In genomic region chr15:72313448-72313840, GRCh38 we compare ENCODE assay signal across 26 cellular contexts. TPM values are rescaled to one million over a fixed set of nuclear protein-coding genes. Genes with fewer than 3 reads are reported as not detected.
"Had no signal": no experiment of that assay in that cellular context is flagged by ENCODE, and none has a peak within 500 bp of the region (broad histone marks: within the 10 kb centered on the region; RNA-seq: fewer than 3 reads in every experiment).

No MANE protein-coding gene starts in this region.

- ATAC-seq: mucosa of descending colon; natural killer cell treated with Interleukin-12 subunit alpha and Interleukin-12 subunit beta and Interleukin-15 and Interleukin-18, amount 100 ng/mL, for 72 hours had no signal

- H3K36me3 ChIP-seq: gastroesophageal sphincter, heart right ventricle, left lung, neutrophil, prostate gland, suprapubic skin, thyroid gland had no signal

- H3K9me3 ChIP-seq: gastroesophageal sphincter, heart right ventricle, left lung, mucosa of descending colon, neutrophil, prostate gland, suprapubic skin, thyroid gland had no signal

- DNase-seq: dorsolateral prefrontal cortex; effector CD8-positive, alpha-beta T cell; endodermal cell; foreskin keratinocyte; heart right ventricle; hippocampal formation; left cardiac atrium; left lung; mesenchymal stem cell; mucosa of descending colon; naive B cell; right cardiac atrium; stimulated activated CD4-positive, alpha-beta T cell treated with anti-CD3 and anti-CD28 coated beads, Interleukin-1b, Interleukin-23, amount 100 ng/mL, for 48 hours; stimulated activated CD4-positive, alpha-beta T cell treated with anti-CD3 and anti-CD28 coated beads, Interleukin-4, amount 100 ng/mL, for 1 hour; stimulated activated CD8-positive, alpha-beta memory T cell treated with anti-CD3 and anti-CD28 coated beads, Interleukin-4, amount 100 ng/mL, for 48 hours; stimulated activated naive CD8-positive, alpha-beta T cell treated with anti-CD3 and anti-CD28 coated beads, Interleukin-15, amount 100 ng/mL, for 72 hours; thyroid gland; trophoblast cell had no signal

- H3K27ac ChIP-seq: epithelial cell of prostate, foreskin keratinocyte, gastroesophageal sphincter, heart right ventricle, left lung, neutrophil, prostate gland, skin epidermis, suprapubic skin, thyroid gland had no signal

- H3K4me3 ChIP-seq: dorsolateral prefrontal cortex, gastroesophageal sphincter, heart right ventricle, left lung, mucosa of descending colon, prostate gland, skin epidermis, suprapubic skin, thyroid gland had no signal

- H3K4me1 ChIP-seq: foreskin keratinocyte, gastroesophageal sphincter, heart right ventricle, left lung, prostate gland, thyroid gland had no signal

- H3K27me3 ChIP-seq: dorsolateral prefrontal cortex, gastroesophageal sphincter, heart right ventricle, left lung, neutrophil, suprapubic skin, thyroid gland had no signal

RNA-seq across cellular contexts. Expression of gene CELF6, which starts 6.5 kb away (rescaled TPM):
- total RNA-seq: esophagus mucosa had no signal
